27 cellular contexts compared by ENCODE assay signal in genomic region chr15:74444106-74445062, GRCh38. TPM values are rescaled to one million over a fixed set of nuclear protein-coding genes. Genes with fewer than 3 reads are reported as not detected.
DNase-seq lines count a peak whose midpoint lies in the region; ATAC-seq and TF ChIP-seq lines count a peak whose summit lies in the region.
"Had no signal": no experiment of that assay in that cellular context is flagged by ENCODE, and none has a peak within 500 bp of the region (broad histone marks: within the 10 kb centered on the region; RNA-seq: fewer than 3 reads in every experiment).

No MANE protein-coding gene starts in this region.

- DNase-seq in inferior parietal cortex (ENCODE audit: extremely low spot score) (peak; percentile 10), neuronal stem cell (ENCODE audit: low spot score) (no peak), suprapubic skin (ENCODE audit: low spot score in 2 of 2) (peak; percentile 35 to 64), NCI-H2196 (lab: John Stamatoyannopoulos, UW; ENCODE audit: unreplicated experiment) (no peak), prostate gland (ENCODE audit: low spot score) (no peak)
- DNase-seq in naive thymus-derived CD8-positive, alpha-beta T cell: no peak
- DNase-seq: activated CD4-positive, alpha-beta memory T cell treated with anti-CD3 and anti-CD28 coated beads for 36 hours; activated CD4-positive, alpha-beta T cell treated with anti-CD3 and anti-CD28 coated beads for 1 hour; activated CD8-positive, alpha-beta memory T cell treated with anti-CD3 and anti-CD28 coated beads, Interleukin-2, amount 50 U/mL, for 4 hours; activated naive CD4-positive, alpha-beta T cell; DMS53; effector memory CD4-positive, alpha-beta T cell; erythroblast; NCI-H1417; NCI-H2029; NCI-H526; PC-9; Right ventricle myocardium superior; stimulated activated CD4-positive, alpha-beta T cell treated with anti-CD3 and anti-CD28 coated beads, Interleukin-12 subunit alpha, Interleukin-12 subunit beta, amount 100 ng/mL, for 4 hours; stimulated activated CD4-positive, alpha-beta T cell treated with anti-CD3 and anti-CD28 coated beads, Interleukin-2, amount 100 ng/mL, for 48 hours; T-helper 2 cell had no signal

- no peak for ATAC-seq in naive thymus-derived CD8-positive, alpha-beta T cell
- ATAC-seq: natural killer cell treated with Interleukin-12 subunit alpha and Interleukin-12 subunit beta and Interleukin-15 and Interleukin-18, amount 100 ng/mL, for 72 hours; SK-N-SH treated with all-trans-retinoic acid at 6 μM for 48 hours had no signal

- no peak overlapping the region for H3K18ac ChIP-seq in neuronal stem cell (ENCODE audit: low read length)

- no peak overlapping the region for H2BK120ac ChIP-seq in neuronal stem cell (ENCODE audit: low read depth, low read length)

- no peaks in the 10 kb centered on the region for H3K79me1 ChIP-seq in neuronal stem cell (ENCODE audit: low read depth, low read length)

- H3K27me3 ChIP-seq in neuronal stem cell (ENCODE audit: control insufficient read depth in 3 of 3, insufficient read depth in 3 of 3, low read depth in 1 of 3, low read length in 3 of 3): peaks cover 0 to 12% (median 0%) of the 10 kb centered on the region in 3 experiments
- no peaks in the 10 kb centered on the region for H3K27me3 ChIP-seq in suprapubic skin
- H3K27me3 ChIP-seq in prostate gland (replicated peaks; ENCODE audit: insufficient read depth): no peaks in the 10 kb centered on the region
- H3K27me3 ChIP-seq: adrenal gland had no signal

- no peak for TF ChIP-seq CTCF in suprapubic skin (IDR thresholded peaks at IDR 0.05)
- no peak for TF ChIP-seq CTCF in prostate gland (IDR thresholded peaks at IDR 0.05)

- H3K23ac ChIP-seq in neuronal stem cell (ENCODE audit: low read depth, low read length, poor library complexity): no peak overlapping the region

- no peak overlapping the region for H4K91ac ChIP-seq in neuronal stem cell (ENCODE audit: low read depth, low read length, poor library complexity)

- H3K4me1 ChIP-seq in neuronal stem cell (ENCODE audit: control insufficient read depth in 2 of 2, insufficient read depth in 1 of 2, low read depth in 1 of 2, low read length in 2 of 2) (peaks cover 0 to 13% of the 10 kb centered on the region in 2 donors), suprapubic skin (no peaks in the 10 kb centered on the region), prostate gland (replicated peaks) (no peaks in the 10 kb centered on the region)
- H3K4me1 ChIP-seq: adrenal gland, HAP-1 had no signal

- no peak overlapping the region for H3K27ac Mint-ChIP-seq in naive thymus-derived CD8-positive, alpha-beta T cell
- H3K27ac Mint-ChIP-seq: activated CD4-positive, alpha-beta memory T cell treated with anti-CD3 and anti-CD28 coated beads for 36 hours had no signal

- H3K4me3 ChIP-seq in neuronal stem cell (ENCODE audit: low read length in 2 of 2) (no peak overlapping the region), suprapubic skin (no peak overlapping the region), prostate gland (no peak overlapping the region)
- H3K4me3 ChIP-seq: adrenal gland, HAP-1, PC-9 had no signal

- H2AFZ ChIP-seq in neuronal stem cell (ENCODE audit: low read length): no peak overlapping the region
- H2AFZ ChIP-seq: PC-9 had no signal

- H3K4me1 Mint-ChIP-seq in naive thymus-derived CD8-positive, alpha-beta T cell: peaks cover 0 to 6% (median under 1%) of the 10 kb centered on the region in 4 donors

- no peak overlapping the region for H4K8ac ChIP-seq in neuronal stem cell (ENCODE audit: low read depth, low read length)

- no CpG with 5 or more reads among the region's 8 CpGs for WGBS in neuronal stem cell (ENCODE audit: extremely low coverage in 2 of 2, insufficient read length in 2 of 2, insufficient replicate concordance in 1 of 2), 2 donors
- WGBS in suprapubic skin: 68% methylated on average over 8 of the region's 8 CpGs
- WGBS in prostate gland: 78% methylated on average over 8 of the region's 8 CpGs

- peak overlapping the region; percentile 8 for H2AK5ac ChIP-seq in neuronal stem cell (ENCODE audit: low read depth, low read length)

- no peak overlapping the region for H2BK15ac ChIP-seq in neuronal stem cell (ENCODE audit: low read length)

- no peak overlapping the region for H2BK12ac ChIP-seq in neuronal stem cell (ENCODE audit: low read length)

- H3K9me3 Mint-ChIP-seq in naive thymus-derived CD8-positive, alpha-beta T cell: no peaks in the 10 kb centered on the region
- H3K9me3 Mint-ChIP-seq: activated CD4-positive, alpha-beta memory T cell treated with anti-CD3 and anti-CD28 coated beads for 36 hours; natural killer cell treated with Interleukin-12 subunit alpha and Interleukin-12 subunit beta and Interleukin-15 and Interleukin-18, amount 100 ng/mL, for 72 hours; type B pancreatic cell had no signal

- no peak overlapping the region for H2BK5ac ChIP-seq in neuronal stem cell (ENCODE audit: low read length)

- intact Hi-C loops in prostate gland (cut with DNase I): no loop called here

- H3K27me3 Mint-ChIP-seq in naive thymus-derived CD8-positive, alpha-beta T cell: no peaks in the 10 kb centered on the region
- H3K27me3 Mint-ChIP-seq: activated CD4-positive, alpha-beta memory T cell treated with anti-CD3 and anti-CD28 coated beads for 36 hours; natural killer cell treated with Interleukin-12 subunit alpha and Interleukin-12 subunit beta and Interleukin-15 and Interleukin-18, amount 100 ng/mL, for 72 hours had no signal

- no peak for TF ChIP-seq POLR2A in suprapubic skin (IDR thresholded peaks at IDR 0.05)
- TF ChIP-seq POLR2A in prostate gland (IDR thresholded peaks at IDR 0.05): no peak

- H3K9me3 ChIP-seq in neuronal stem cell (replicated peaks in 1 of 2; ENCODE audit: control insufficient read depth in 2 of 2, insufficient read depth in 1 of 2, low read depth in 1 of 2, low read length in 2 of 2): no peaks in the 10 kb centered on the region
- no peaks in the 10 kb centered on the region for H3K9me3 ChIP-seq in suprapubic skin
- H3K9me3 ChIP-seq in prostate gland: no peaks in the 10 kb centered on the region
- H3K9me3 ChIP-seq: adrenal gland, HAP-1 had no signal

- H3K14ac ChIP-seq in neuronal stem cell (ENCODE audit: low read length): no peak overlapping the region

- peaks cover 5 to 55% (median 27%) of the 10 kb centered on the region in 3 donors for H3K36me3 Mint-ChIP-seq in naive thymus-derived CD8-positive, alpha-beta T cell

- H3K36me3 ChIP-seq in neuronal stem cell (replicated peaks in 1 of 2; ENCODE audit: control insufficient read depth in 2 of 2, insufficient read depth in 2 of 2, low read length in 2 of 2) (peaks cover 21 to 51% of the 10 kb centered on the region in 2 donors), suprapubic skin (peaks cover 47% of the 10 kb centered on the region), prostate gland (peaks cover 6 to 14% of the 10 kb centered on the region in 2 donors)

- no peak overlapping the region for H3K4me2 ChIP-seq in neuronal stem cell (ENCODE audit: insufficient read depth, low read length, poor library complexity, severe bottlenecking)
- H3K4me2 ChIP-seq: PC-9 had no signal

- no peak for TF ChIP-seq EP300 in suprapubic skin (IDR thresholded peaks at IDR 0.05)

- H3K27ac ChIP-seq in angular gyrus (ENCODE audit: low read depth, low read length): peak overlapping the region; percentile 32
- no peak overlapping the region for H3K27ac ChIP-seq in neuronal stem cell (replicated peaks; ENCODE audit: low read length)
- no peak overlapping the region for H3K27ac ChIP-seq in suprapubic skin
- H3K27ac ChIP-seq in prostate gland: no peak overlapping the region
- H3K27ac ChIP-seq: PC-9 had no signal

- no peak overlapping the region for H3K4me3 Mint-ChIP-seq in naive thymus-derived CD8-positive, alpha-beta T cell
- H3K4me3 Mint-ChIP-seq: activated CD4-positive, alpha-beta memory T cell treated with anti-CD3 and anti-CD28 coated beads for 36 hours; natural killer cell treated with Interleukin-12 subunit alpha and Interleukin-12 subunit beta and Interleukin-15 and Interleukin-18, amount 100 ng/mL, for 72 hours; type B pancreatic cell had no signal

- POLR2A ChIA-PET in naive thymus-derived CD8-positive, alpha-beta T cell (lab: Charles Lee): interaction anchor here (1.2 kb wide), 1 partner anchor 10 kb away, joined by 3 read pairs; the partner anchor contains the start of gene SEMA7A

- H3K9ac ChIP-seq in neuronal stem cell (ENCODE audit: low read depth, low read length, poor library complexity): no peak overlapping the region

- no peak overlapping the region for H3K4ac ChIP-seq in neuronal stem cell (ENCODE audit: low read length)

RNA-seq across cellular contexts. Expression of gene SEMA7A, which starts 10.6 kb away (rescaled TPM):
- polyA plus RNA-seq in neuronal stem cell (2013, experiment 1 of 2): 10.3 TPM
- polyA plus RNA-seq in neuronal stem cell (2013, experiment 2 of 2): 10.3 TPM
- total RNA-seq in suprapubic skin: 10 to 100 TPM; 10.1 to 31.4 (median 18.0) TPM
- total RNA-seq in naive thymus-derived CD8-positive, alpha-beta T cell: 1 to 10 TPM; 3.2 TPM
- polyA plus RNA-seq in naive thymus-derived CD8-positive, alpha-beta T cell: 1 to 10 TPM in 1 of 3 donors, under 1 TPM in 2; 0.09 to 1.7 (median 0.20) TPM
- total RNA-seq in prostate gland: 100 to 1,000 TPM in 1 of 2 donors, 1 to 10 TPM in 1; 1.3 to 171 TPM

RNA-seq across cellular contexts. Expression of gene UBL7, which starts 16.6 kb away (rescaled TPM):
- 45.9 TPM for polyA plus RNA-seq in neuronal stem cell (2013, experiment 1 of 2)
- polyA plus RNA-seq in neuronal stem cell (2013, experiment 2 of 2): 44.1 TPM
- total RNA-seq in suprapubic skin: 10 to 100 TPM; 32.2 to 74.2 (median 62.8) TPM
- 10 to 100 TPM; 49.0 to 54.1 TPM for total RNA-seq in naive thymus-derived CD8-positive, alpha-beta T cell
- polyA plus RNA-seq in naive thymus-derived CD8-positive, alpha-beta T cell: 100 to 1,000 TPM; 113 to 151 (median 150) TPM
- total RNA-seq in prostate gland: 10 to 100 TPM; 83.1 to 85.2 TPM

Comparison
In these comparisons a context has a peak if more than half of its experiments do, and no peak if none do; other contexts are left out.
1. DNase-seq: peak in inferior parietal cortex (single experiment) and suprapubic skin (2 of 2); none in neuronal stem cell (single experiment), naive thymus-derived CD8-positive, alpha-beta T cell (0 of 10), NCI-H2196 (single experiment) and prostate gland (single experiment).